In genomic region chr3:16386536-16386935, GRCh38 we compare ENCODE assay signal across 20 cellular contexts.
DNase-seq lines count a peak whose midpoint lies in the region; ATAC-seq and TF ChIP-seq lines count a peak whose summit lies in the region.
"Had no signal": no experiment of that assay in that cellular context is flagged by ENCODE, and none has a peak within 500 bp of the region (broad histone marks: within the 10 kb centered on the region; RNA-seq: fewer than 3 reads in every experiment).

No MANE protein-coding gene starts in this region.

- H3K27ac Mint-ChIP-seq in activated naive CD4-positive, alpha-beta T cell treated with anti-CD3 and anti-CD28 coated beads, Interleukin-2, amount 50 U/mL, for 72 hours: peak overlapping the region; percentile 80 to 83
- H3K27ac Mint-ChIP-seq in dendritic cell treated with granulocyte-macrophage colony-stimulating factor and Interleukin-4, amounts not matched to agents 40 ng/mL and 50 ng/mL, for 4 days: peak overlapping the region; percentile 14
- H3K27ac Mint-ChIP-seq in neural progenitor cell (peak overlapping the region; percentile 26), mesothelial cell of epicardium (no peak overlapping the region)

- intact Hi-C loops in dendritic cell treated with granulocyte-macrophage colony-stimulating factor and Interleukin-4, amounts not matched to agents 40 ng/mL and 50 ng/mL, for 4 days (cut with micrococcal nuclease): no loop called here

- peak in 1 of 2 donors; percentile 75 for ATAC-seq in activated naive CD4-positive, alpha-beta T cell treated with anti-CD3 and anti-CD28 coated beads, Interleukin-2, amount 50 U/mL, for 72 hours
- peak; percentile 52; the same call in 2 of the 3 replicates for ATAC-seq in RWPE2 (ENCODE audit: low read depth)
- ATAC-seq: PC-3, right lobe of liver had no signal

- TF ChIP-seq CTCF in RWPE2 (IDR thresholded peaks at IDR 0.05; ENCODE audit: poor library complexity, severe bottlenecking) (no peak), neural progenitor cell (IDR thresholded peaks at IDR 0.05) (no peak), mesothelial cell of epicardium (IDR thresholded peaks at IDR 0.05; ENCODE audit: unreplicated experiment) (no peak)

- H3F3A ChIP-seq in neural progenitor cell (ENCODE audit: low read depth): no peaks in the 10 kb centered on the region

- H3K4me3 ChIP-seq in RWPE2 (ENCODE audit: severe bottlenecking): no peak overlapping the region
- no peak overlapping the region for H3K4me3 ChIP-seq in neural progenitor cell
- H3K4me3 ChIP-seq: right lobe of liver, suprapubic skin had no signal

- peaks cover 5 to 7% of the 10 kb centered on the region in 2 donors for H3K9me3 Mint-ChIP-seq in activated naive CD4-positive, alpha-beta T cell treated with anti-CD3 and anti-CD28 coated beads, Interleukin-2, amount 50 U/mL, for 72 hours
- no peaks in the 10 kb centered on the region for H3K9me3 Mint-ChIP-seq in dendritic cell treated with granulocyte-macrophage colony-stimulating factor and Interleukin-4, amounts not matched to agents 40 ng/mL and 50 ng/mL, for 4 days
- no peaks in the 10 kb centered on the region for H3K9me3 Mint-ChIP-seq in neural progenitor cell
- H3K9me3 Mint-ChIP-seq in mesothelial cell of epicardium: no peaks in the 10 kb centered on the region
- H3K9me3 Mint-ChIP-seq: H9 had no signal

- H3K27me3 ChIP-seq in RWPE2 (ENCODE audit: insufficient read depth, poor library complexity, severe bottlenecking) (no peaks in the 10 kb centered on the region), neural progenitor cell (no peaks in the 10 kb centered on the region)
- H3K27me3 ChIP-seq: right lobe of liver, suprapubic skin had no signal

- H3K36me3 ChIP-seq in RWPE2 (ENCODE audit: low read depth) (no peaks in the 10 kb centered on the region), neural progenitor cell (no peaks in the 10 kb centered on the region)
- H3K36me3 ChIP-seq: right lobe of liver, suprapubic skin had no signal

- H3K9me3 ChIP-seq in RWPE2 (ENCODE audit: severe bottlenecking) (no peaks in the 10 kb centered on the region), neural progenitor cell (ENCODE audit: low read depth) (no peaks in the 10 kb centered on the region)
- H3K9me3 ChIP-seq: right lobe of liver, suprapubic skin had no signal

- no peaks in the 10 kb centered on the region for H3K27me3 Mint-ChIP-seq in dendritic cell treated with granulocyte-macrophage colony-stimulating factor and Interleukin-4, amounts not matched to agents 40 ng/mL and 50 ng/mL, for 4 days
- H3K27me3 Mint-ChIP-seq in neural progenitor cell (ENCODE audit: insufficient read depth, low read depth) (no peaks in the 10 kb centered on the region), mesothelial cell of epicardium (ENCODE audit: low read depth) (no peaks in the 10 kb centered on the region)

- no peaks in the 10 kb centered on the region for H4K20me1 ChIP-seq in neural progenitor cell (ENCODE audit: low read depth)

- peaks cover 6% of the 10 kb centered on the region for H3K4me1 ChIP-seq in RWPE2 (ENCODE audit: insufficient read depth, poor library complexity, severe bottlenecking)
- H3K4me1 ChIP-seq in neural progenitor cell: no peaks in the 10 kb centered on the region
- H3K4me1 ChIP-seq: right lobe of liver had no signal

- no peak overlapping the region for H2AFZ ChIP-seq in neural progenitor cell (replicated peaks)

- no peak overlapping the region for H3K9ac ChIP-seq in neural progenitor cell

- no peak overlapping the region for H3K4me3 Mint-ChIP-seq in dendritic cell treated with granulocyte-macrophage colony-stimulating factor and Interleukin-4, amounts not matched to agents 40 ng/mL and 50 ng/mL, for 4 days
- H3K4me3 Mint-ChIP-seq in neural progenitor cell: no peak overlapping the region
- no peak overlapping the region for H3K4me3 Mint-ChIP-seq in mesothelial cell of epicardium
- H3K4me3 Mint-ChIP-seq: H9 had no signal

- H3K4me2 ChIP-seq in neural progenitor cell: no peak overlapping the region

- no peak for DNase-seq in activated naive CD4-positive, alpha-beta T cell treated with anti-CD3 and anti-CD28 coated beads, Interleukin-2, amount 50 U/mL, for 72 hours (ENCODE audit: low spot score in 2 of 2)
- DNase-seq in activated naive CD4-positive, alpha-beta T cell treated with Interleukin-2 at 50 U/mL for 16 hours: no peak
- DNase-seq in RWPE2 (ENCODE audit: low spot score) (no peak), neural progenitor cell (ENCODE audit: low spot score) (no peak), mesothelial cell of epicardium (ENCODE audit: low spot score in 2 of 2, unreplicated experiment in 2 of 2) (no peak), NCI-H2029 treated with DMSO at 0.1 percent for 48 hours (lab: John Stamatoyannopoulos, UW) (no peak), NCI-H510A treated with DMSO at 0.1 percent for 48 hours (lab: John Stamatoyannopoulos, UW) (no peak)
- DNase-seq: activated CD8-positive, alpha-beta memory T cell treated with anti-CD3 and anti-CD28 coated beads for 24 hours; activated gamma-delta T cell treated with Interleukin-2 at 50 U/mL for 16 hours; Calu3; effector CD8-positive, alpha-beta T cell; H9; hypothalamus; midbrain; NCI-H187; NCI-H510A; PC-3; right lobe of liver had no signal

- H3K27ac ChIP-seq in RWPE2 (ENCODE audit: poor library complexity, severe bottlenecking): no peak overlapping the region
- no peak overlapping the region for H3K27ac ChIP-seq in neural progenitor cell
- H3K27ac ChIP-seq: right lobe of liver, suprapubic skin had no signal

- H3K36me3 Mint-ChIP-seq in activated naive CD4-positive, alpha-beta T cell treated with anti-CD3 and anti-CD28 coated beads, Interleukin-2, amount 50 U/mL, for 72 hours: peaks cover 11 to 79% of the 10 kb centered on the region in 2 donors
- H3K36me3 Mint-ChIP-seq in dendritic cell treated with granulocyte-macrophage colony-stimulating factor and Interleukin-4, amounts not matched to agents 40 ng/mL and 50 ng/mL, for 4 days (ENCODE audit: low read depth): peaks cover 19% of the 10 kb centered on the region
- H3K36me3 Mint-ChIP-seq in neural progenitor cell (no peaks in the 10 kb centered on the region), mesothelial cell of epicardium (no peaks in the 10 kb centered on the region)

- peaks cover 43% of the 10 kb centered on the region for H3K4me1 Mint-ChIP-seq in dendritic cell treated with granulocyte-macrophage colony-stimulating factor and Interleukin-4, amounts not matched to agents 40 ng/mL and 50 ng/mL, for 4 days (ENCODE audit: low read depth)
- H3K4me1 Mint-ChIP-seq in neural progenitor cell: peaks cover 3% of the 10 kb centered on the region
- peaks cover 4% of the 10 kb centered on the region for H3K4me1 Mint-ChIP-seq in mesothelial cell of epicardium

- no peaks in the 10 kb centered on the region for H3K79me2 ChIP-seq in neural progenitor cell (ENCODE audit: low read depth)
